Comparison of ENCODE assay signal across 1 cellular context in genomic region chr4:946517-947471, GRCh38.
TF ChIP-seq lines count a peak whose summit lies in the region.

No MANE protein-coding gene starts in this region.

TF ChIP-seq in SK-N-SH, 30 proteins besides CTCF, POLR2A, EP300 and RAD21 (continued from another document):
- TF ChIP-seq REST (IDR thresholded peaks at IDR 0.05; ENCODE audit: low read depth, low read length) (no peak), JUND (IDR thresholded peaks at IDR 0.05) (no peak), RFX5 (IDR thresholded peaks at IDR 0.05; ENCODE audit: low read length) (no peak), CHD2 (IDR thresholded peaks at IDR 0.05; ENCODE audit: low read length, partially characterized antibody) (no peak)
TF ChIP-seq in SK-N-SH: peak in this region for 0.
